In genomic region chr3:29280675-29281264, GRCh38 we compare ENCODE assay signal across 8 cellular contexts. TPM values are rescaled to one million over a fixed set of nuclear protein-coding genes. Genes with fewer than 3 reads are reported as not detected.
DNase-seq lines count a peak whose midpoint lies in the region; ATAC-seq and TF ChIP-seq lines count a peak whose summit lies in the region.

RBMS3 (plus strand) TSS chr3:29281071.

- WGBS in endodermal cell (ENCODE audit: insufficient coverage in 1 of 2, insufficient read length in 1 of 2), 2 experiments = 3 to 10% methylated on average over 4 to 13 of the region's 13 CpGs
- WGBS in lower leg skin, 2 donors = 1 to 2% methylated on average over 13 of the region's 13 CpGs

- peak within 1 kb of the TSS; percentile 75 to 90 (median 82) for H3K4me3 Mint-ChIP-seq in CD4-positive, alpha-beta memory T cell
- peak within 1 kb of the TSS; percentile 65 for H3K4me3 Mint-ChIP-seq in endodermal cell
- H3K4me3 Mint-ChIP-seq in stimulated activated naive CD8-positive, alpha-beta T cell treated with anti-CD3 and anti-CD28 coated beads, Interleukin-15, amount 100 ng/mL, for 72 hours = peak within 1 kb of the TSS; percentile 84 to 92

- no peaks in the 10 kb centered on the region for H4K20me1 ChIP-seq in SU-DHL-6 (ENCODE audit: low read depth, low read length)

- DNase-seq in CD4-positive, alpha-beta memory T cell = peak in 3 of 5 donors; percentile 4 to 19 (median 8)
- DNase-seq in endodermal cell (peak; percentile 86), lower leg skin (ENCODE audit: low spot score in 2 of 2) (peak; percentile 81 to 95), GM19240 (ENCODE audit: insufficient read length, low spot score) (no peak)
- DNase-seq in stimulated activated naive CD8-positive, alpha-beta T cell treated with anti-CD3 and anti-CD28 coated beads, Interleukin-15, amount 100 ng/mL, for 72 hours = peak; percentile 31 to 35

- peak within 1 kb of the TSS; percentile 53 for H2AFZ ChIP-seq in SU-DHL-6 (ENCODE audit: low read depth, low read length, severe bottlenecking)

- H3F3A ChIP-seq in SU-DHL-6 (ENCODE audit: insufficient read depth) = no peaks in the 10 kb centered on the region

- H3K4me1 Mint-ChIP-seq in CD4-positive, alpha-beta memory T cell = peaks cover 6 to 26% (median 17%) of the 10 kb centered on the region in 4 donors
- peaks cover 33% of the 10 kb centered on the region for H3K4me1 Mint-ChIP-seq in endodermal cell
- H3K4me1 Mint-ChIP-seq in stimulated activated naive CD8-positive, alpha-beta T cell treated with anti-CD3 and anti-CD28 coated beads, Interleukin-15, amount 100 ng/mL, for 72 hours = peaks cover 35% of the 10 kb centered on the region

- H3K27ac Mint-ChIP-seq in CD4-positive, alpha-beta memory T cell = peak within 1 kb of the TSS in 6 of 7 donors; percentile 12 to 70 (median 36)
- peak within 1 kb of the TSS; percentile 77 for H3K27ac Mint-ChIP-seq in endodermal cell
- peak within 1 kb of the TSS; percentile 94 to 96 for H3K27ac Mint-ChIP-seq in stimulated activated naive CD8-positive, alpha-beta T cell treated with anti-CD3 and anti-CD28 coated beads, Interleukin-15, amount 100 ng/mL, for 72 hours

- peak within 1 kb of the TSS; percentile 12 to 25 for H3K4me3 ChIP-seq in CD4-positive, alpha-beta memory T cell (ENCODE audit: low read length in 2 of 2)
- peak within 1 kb of the TSS; percentile 55 for H3K4me3 ChIP-seq in SU-DHL-6 (ENCODE audit: insufficient read depth, low read length, poor library complexity, severe bottlenecking)
- peak within 1 kb of the TSS; percentile 72 for H3K4me3 ChIP-seq in endodermal cell (ENCODE audit: low read length)
- peak within 1 kb of the TSS; percentile 35 for H3K4me3 ChIP-seq in lower leg skin (ENCODE audit: low read depth, poor library complexity, severe bottlenecking)

- peaks cover 0 to 2% (median 0%) of the 10 kb centered on the region in 8 donors for H3K9me3 Mint-ChIP-seq in CD4-positive, alpha-beta memory T cell
- H3K9me3 Mint-ChIP-seq in endodermal cell = no peaks in the 10 kb centered on the region
- H3K9me3 Mint-ChIP-seq in stimulated activated naive CD8-positive, alpha-beta T cell treated with anti-CD3 and anti-CD28 coated beads, Interleukin-15, amount 100 ng/mL, for 72 hours = no peaks in the 10 kb centered on the region

- H3K27ac ChIP-seq in CD4-positive, alpha-beta memory T cell (ENCODE audit: low read depth, low read length) = no peak within 1 kb of the TSS
- H3K27ac ChIP-seq in SU-DHL-6 (ENCODE audit: low read depth, low read length) = no peak within 1 kb of the TSS
- H3K27ac ChIP-seq in endodermal cell (ENCODE audit: low read depth, low read length) = peak within 1 kb of the TSS; percentile 80

- no peaks in the 10 kb centered on the region for H3K79me2 ChIP-seq in SU-DHL-6 (ENCODE audit: insufficient read depth, low read length)

- H3K9me2 ChIP-seq in SU-DHL-6 (replicated peaks; ENCODE audit: insufficient read depth, low read length) = no peaks in the 10 kb centered on the region

- H3K9ac ChIP-seq in SU-DHL-6 (ENCODE audit: low read length) = peak within 1 kb of the TSS; percentile 48
- peak within 1 kb of the TSS; percentile 35 for H3K9ac ChIP-seq in endodermal cell (ENCODE audit: extremely low read depth, low read length, poor library complexity, severe bottlenecking)

- TF ChIP-seq CTCF in SU-DHL-6 (IDR thresholded peaks at IDR 0.05; ENCODE audit: insufficient read depth, low read length, poor library complexity, severe bottlenecking) (no peak), endodermal cell (conservative IDR thresholded peaks at IDR 0.05) (peak; percentile 64), lower leg skin (IDR thresholded peaks at IDR 0.05) (no peak)

- CTCF ChIA-PET in CD4-positive, alpha-beta memory T cell (lab: Charles Lee; ENCODE audit: partially characterized antibody) = interaction anchor here (0.7 to 0.9 kb wide), 3 partner anchors 8 to 1554 kb away, joined by 3 to 4 read pairs (median 3); no protein-coding TSS in a partner anchor

- peaks cover 11% of the 10 kb centered on the region for H3K4me1 ChIP-seq in CD4-positive, alpha-beta memory T cell (ENCODE audit: insufficient read depth, low read length)
- H3K4me1 ChIP-seq in endodermal cell (ENCODE audit: control insufficient read depth, insufficient read depth, low read length) = peaks cover 3% of the 10 kb centered on the region

- no peak for TF ChIP-seq POLR2A in lower leg skin (IDR thresholded peaks at IDR 0.05)

- H3K36me3 ChIP-seq in CD4-positive, alpha-beta memory T cell (ENCODE audit: insufficient read depth, low read length) = no peaks in the 10 kb centered on the region
- H3K36me3 ChIP-seq in SU-DHL-6 (ENCODE audit: low read length) (no peaks in the 10 kb centered on the region), endodermal cell (ENCODE audit: control insufficient read depth, insufficient read depth, low read length) (no peaks in the 10 kb centered on the region)

- peaks cover 7 to 8% of the 10 kb centered on the region in 2 donors for H3K27me3 Mint-ChIP-seq in CD4-positive, alpha-beta memory T cell
- peaks cover 3% of the 10 kb centered on the region for H3K27me3 Mint-ChIP-seq in endodermal cell (ENCODE audit: insufficient read depth)
- peaks cover 12% of the 10 kb centered on the region for H3K27me3 Mint-ChIP-seq in stimulated activated naive CD8-positive, alpha-beta T cell treated with anti-CD3 and anti-CD28 coated beads, Interleukin-15, amount 100 ng/mL, for 72 hours

- H3K27me3 ChIP-seq in CD4-positive, alpha-beta memory T cell (ENCODE audit: insufficient read depth, low read length) = no peaks in the 10 kb centered on the region
- no peaks in the 10 kb centered on the region for H3K27me3 ChIP-seq in SU-DHL-6 (ENCODE audit: low read length)
- no peaks in the 10 kb centered on the region for H3K27me3 ChIP-seq in endodermal cell (ENCODE audit: control insufficient read depth, insufficient read depth, low read length, poor library complexity, severe bottlenecking)

- intact Hi-C loops in CD4-positive, alpha-beta memory T cell (cut with micrococcal nuclease) = no loop called here
- intact Hi-C loops in lower leg skin (cut with DNase I; ENCODE audit: low total_unique reads) = no loop called here

- no peaks in the 10 kb centered on the region for H3K36me3 Mint-ChIP-seq in CD4-positive, alpha-beta memory T cell
- no peaks in the 10 kb centered on the region for H3K36me3 Mint-ChIP-seq in endodermal cell (ENCODE audit: low read depth)

- peak within 1 kb of the TSS; percentile 73 for H3K4me2 ChIP-seq in SU-DHL-6 (ENCODE audit: low read depth, low read length, poor library complexity, severe bottlenecking)

- no peaks in the 10 kb centered on the region for H3K9me3 ChIP-seq in CD4-positive, alpha-beta memory T cell (ENCODE audit: control insufficient read depth in 1 of 2, low read length in 2 of 2)
- H3K9me3 ChIP-seq in SU-DHL-6 (ENCODE audit: insufficient read depth, low read length) (no peaks in the 10 kb centered on the region), endodermal cell (ENCODE audit: control insufficient read depth, low read length) (no peaks in the 10 kb centered on the region)

- ATAC-seq in GM18519 (IDR thresholded peaks at IDR 0.05; ENCODE audit: low FRiP score, unreplicated experiment) = peak; percentile 28
- ATAC-seq in HG03571 (IDR thresholded peaks at IDR 0.05; ENCODE audit: unreplicated experiment) = peak; percentile 34
- ATAC-seq in stimulated activated naive CD8-positive, alpha-beta T cell treated with anti-CD3 and anti-CD28 coated beads, Interleukin-15, amount 100 ng/mL, for 72 hours = no peak

- POLR2A ChIA-PET in CD4-positive, alpha-beta memory T cell (lab: Charles Lee; ENCODE audit: partially characterized antibody) = no interaction called here

RNA-seq across cellular contexts. Expression of gene RBMS3, which starts in this region (rescaled TPM):
- total RNA-seq in CD4-positive, alpha-beta memory T cell = 1 to 10 TPM; 1.0 to 1.6 TPM
- polyA plus RNA-seq in CD4-positive, alpha-beta memory T cell = under 1 TPM in 1 of 2 donors, not detected in 1; 0.70 TPM
- total RNA-seq in endodermal cell = 1 to 10 TPM; 2.0 to 7.3 TPM
- polyA plus RNA-seq in endodermal cell (2013, experiment 1 of 2) = 8.8 TPM
- polyA plus RNA-seq in endodermal cell (2013, experiment 2 of 2) = 7.5 TPM
- 10 to 100 TPM in 3 of 4 donors, 1 to 10 TPM in 1; 7.3 to 21.8 (median 12.8) TPM for total RNA-seq in lower leg skin

Comparison
In these comparisons a context has a peak if more than half of its experiments do, and no peak if none do; other contexts are left out.
1. H3K4me3 ChIP-seq: peak in every context shown above with its lines; median percentile 72 in endodermal cell; 55 in SU-DHL-6; 35 in lower leg skin; 18 in CD4-positive, alpha-beta memory T cell.
2. H3K27ac Mint-ChIP-seq: peak in every context shown above with its lines; median percentile 95 in stimulated activated naive CD8-positive, alpha-beta T cell treated with anti-CD3 and anti-CD28 coated beads, Interleukin-15, amount 100 ng/mL, for 72 hours; 77 in endodermal cell; 36 in CD4-positive, alpha-beta memory T cell.